Comparison of ENCODE assay signal across 18 cellular contexts in genomic region chr13:30382836-30383525, GRCh38. TPM values are rescaled to one million over a fixed set of nuclear protein-coding genes. Genes with fewer than 3 reads are reported as not detected.
DNase-seq lines count a peak whose midpoint lies in the region; ATAC-seq, FAIRE-seq and TF ChIP-seq lines count a peak whose summit lies in the region.
"Had no signal": no experiment of that assay in that cellular context is flagged by ENCODE, and none has a peak within 500 bp of the region (broad histone marks: within the 10 kb centered on the region; RNA-seq: fewer than 3 reads in every experiment).

No MANE protein-coding gene starts in this region.

- H3K4me2 ChIP-seq in HepG2 (ENCODE audit: low read depth, low read length): no peak overlapping the region
- H3K4me2 ChIP-seq: GM23338 had no signal

- no peaks in the 10 kb centered on the region for H4K20me1 ChIP-seq in HepG2 (ENCODE audit: insufficient read depth, low read length)

- no TSS peak for BruUV-seq in HepG2 (replicated peaks; lab: Mats Ljungman, UMichigan)

- CTCF ChIA-PET in HepG2 (lab: Yijun Ruan, JAX; ENCODE audit: low intra/inter-chr PET ratio, low total read pairs): no interaction called here

- FAIRE-seq in HepG2 (lab: Jason Lieb, UNC): no peak

- ATAC-seq in HepG2: no peak
- ATAC-seq in activated T-helper 17 cell treated with anti-CD3 and anti-CD28 coated beads, Interleukin-2, amount 50 U/mL, for 72 hours (replicated peaks): no peak
- ATAC-seq: GM23338 had no signal

- TF ChIP-seq EP300 in HepG2 (IDR thresholded peaks at IDR 0.05; ENCODE audit: low read depth in 2 of 2, low read length in 2 of 2) (no peak), HepG2 (CRISPR knock-in tag; IDR thresholded peaks at IDR 0.05; ENCODE audit: borderline replicate concordance) (no peak), transverse colon (IDR thresholded peaks at IDR 0.05; ENCODE audit: low read depth) (no peak)

- H3K79me2 ChIP-seq in HepG2 (ENCODE audit: insufficient read depth, low read length): no peaks in the 10 kb centered on the region

- H3K27ac ChIP-seq in liver (ENCODE audit: low read depth in 1 of 2, low read length in 2 of 2) (no peak overlapping the region), HepG2 (ENCODE audit: extremely low read length, insufficient read depth, low read length) (no peak overlapping the region), transverse colon (peak overlapping the region in 1 of 4 donors; percentile 11)
- H3K27ac ChIP-seq: HL-60, neutrophil, thoracic aorta had no signal

- intact Hi-C loops in HepG2 (cut with micrococcal nuclease; ENCODE audit: unreplicated experiment) (no loop called here), transverse colon (cut with DNase I; ENCODE audit: low total_unique reads) (loop anchor here (2.0 kb wide), 1 partner anchor 20 kb away; no protein-coding TSS in a partner anchor)

- H3K27me3 Mint-ChIP-seq in activated T-helper 17 cell treated with anti-CD3 and anti-CD28 coated beads, Interleukin-2, amount 50 U/mL, for 72 hours: no peaks in the 10 kb centered on the region
- H3K27me3 Mint-ChIP-seq in progenitor cell of endocrine pancreas: peaks cover 3% of the 10 kb centered on the region

- in situ Hi-C loops in HepG2 (cut with HindIII; ENCODE audit: extremely low pct_ligation_motif_present, low pct_unique_long_range_greater_than_20kb) (no loop called here), transverse colon (cut with MboI; ENCODE audit: low pct_ligation_motif_present in 1 of 4, low pct_unique_long_range_greater_than_20kb in 1 of 4, low sequenced_read_pairs in 3 of 4) (no loop called here)

- H3K9me3 ChIP-seq in liver (ENCODE audit: control insufficient read depth in 4 of 4, low read length in 3 of 4): no peaks in the 10 kb centered on the region
- H3K9me3 ChIP-seq in HepG2 (ENCODE audit: low read length): no peaks in the 10 kb centered on the region
- no peaks in the 10 kb centered on the region for H3K9me3 ChIP-seq in transverse colon
- H3K9me3 ChIP-seq: neutrophil, thoracic aorta had no signal

- peaks cover 15% of the 10 kb centered on the region for H3K4me1 Mint-ChIP-seq in activated T-helper 17 cell treated with anti-CD3 and anti-CD28 coated beads, Interleukin-2, amount 50 U/mL, for 72 hours
- H3K4me1 Mint-ChIP-seq in progenitor cell of endocrine pancreas (ENCODE audit: low read depth): peaks cover 4% of the 10 kb centered on the region
- H3K4me1 Mint-ChIP-seq: GM23338 had no signal

- no peaks in the 10 kb centered on the region for H3K9me3 Mint-ChIP-seq in activated T-helper 17 cell treated with anti-CD3 and anti-CD28 coated beads, Interleukin-2, amount 50 U/mL, for 72 hours
- H3K9me3 Mint-ChIP-seq in progenitor cell of endocrine pancreas (ENCODE audit: low read depth): no peaks in the 10 kb centered on the region
- H3K9me3 Mint-ChIP-seq: GM23338 had no signal

- H3K4me1 ChIP-seq in liver (ENCODE audit: control insufficient read depth in 4 of 4, insufficient read depth in 4 of 4, low read length in 3 of 4) (peaks cover 0 to 7% (median 4%) of the 10 kb centered on the region in 4 donors), HepG2 (ENCODE audit: insufficient read depth, low read length) (peaks cover 8% of the 10 kb centered on the region), transverse colon (peaks cover 0 to 11% (median 0%) of the 10 kb centered on the region in 4 donors)

- TF ChIP-seq RAD21 in liver (IDR thresholded peaks at IDR 0.05): peak in 1 of 2 donors; percentile 16
- TF ChIP-seq RAD21 in HepG2 (CRISPR knock-in tag; IDR thresholded peaks at IDR 0.05): no peak

- no peaks in the 10 kb centered on the region for H3K36me3 Mint-ChIP-seq in activated T-helper 17 cell treated with anti-CD3 and anti-CD28 coated beads, Interleukin-2, amount 50 U/mL, for 72 hours (ENCODE audit: low read depth)
- H3K36me3 Mint-ChIP-seq in progenitor cell of endocrine pancreas (ENCODE audit: insufficient read depth): no peaks in the 10 kb centered on the region

- DNase-seq in HepG2 (ENCODE audit: low spot score) (no peak), NCI-H2107 (lab: John Stamatoyannopoulos, UW) (peak; percentile 16), transverse colon (peak; percentile 25), progenitor cell of endocrine pancreas (ENCODE audit: low spot score, unreplicated experiment) (no peak), epidermal melanocyte (ENCODE audit: insufficient read length, low spot score) (no peak)
- DNase-seq in activated CD4-positive, CD25-positive, alpha-beta regulatory T cell treated with anti-CD3 and anti-CD28 coated beads, Interleukin-2, amount 50 U/mL, for 72 hours: no peak
- DNase-seq: activated effector memory CD4-positive, alpha-beta T cell treated with anti-CD3 and anti-CD28 coated beads, Interleukin-2, amount 50 U/mL, for 16 hours; KG1; NCI-H1436 treated with DMSO at 0.1 percent for 48 hours; T-helper 9 cell had no signal

- H3K9ac ChIP-seq in liver (ENCODE audit: low read depth in 1 of 2, low read length in 2 of 2) (no peak overlapping the region), HepG2 (ENCODE audit: insufficient read depth, low read depth, low read length) (no peak overlapping the region)

- no peak for TF ChIP-seq CTCF in liver (IDR thresholded peaks at IDR 0.05; ENCODE audit: low read depth, low read length, missing input control)
- TF ChIP-seq CTCF in HepG2 (CRISPR knock-in tag; IDR thresholded peaks at IDR 0.05): no peak
- no peak for TF ChIP-seq CTCF in transverse colon (IDR thresholded peaks at IDR 0.05)
- no peak for TF ChIP-seq CTCF in progenitor cell of endocrine pancreas (IDR thresholded peaks at IDR 0.05; ENCODE audit: unreplicated experiment)

- TF ChIP-seq POLR2A in HepG2 (IDR thresholded peaks at IDR 0.05; ENCODE audit: insufficient read depth in 1 of 2, low read depth in 2 of 2, low read length in 2 of 2) (no peak), transverse colon (IDR thresholded peaks at IDR 0.05) (no peak)

- no peak overlapping the region for H3K4me3 ChIP-seq in liver (ENCODE audit: low read depth in 1 of 3, low read length in 3 of 3)
- H3K4me3 ChIP-seq in HepG2 (replicated peaks in 1 of 3; ENCODE audit: insufficient read depth in 1 of 3, low read depth in 2 of 3, low read length in 3 of 3): no peak overlapping the region
- H3K4me3 ChIP-seq in transverse colon: no peak overlapping the region
- H3K4me3 ChIP-seq: GM23338, thoracic aorta had no signal

- peak overlapping the region; percentile 41 for H3K4me3 Mint-ChIP-seq in activated T-helper 17 cell treated with anti-CD3 and anti-CD28 coated beads, Interleukin-2, amount 50 U/mL, for 72 hours
- H3K4me3 Mint-ChIP-seq in progenitor cell of endocrine pancreas (ENCODE audit: low read depth): no peak overlapping the region
- H3K4me3 Mint-ChIP-seq: GM23338 had no signal

- POLR2A ChIA-PET in HepG2 (lab: Yijun Ruan, JAX): no interaction called here

- H3K27me3 ChIP-seq in liver (ENCODE audit: control insufficient read depth in 4 of 4, insufficient read depth in 4 of 4, low read length in 3 of 4) (no peaks in the 10 kb centered on the region), HepG2 (ENCODE audit: control insufficient read depth in 1 of 2, insufficient read depth in 2 of 2, low read length in 2 of 2) (no peaks in the 10 kb centered on the region), transverse colon (no peaks in the 10 kb centered on the region)
- H3K27me3 ChIP-seq: neutrophil had no signal

- H3K27ac Mint-ChIP-seq in activated T-helper 17 cell treated with anti-CD3 and anti-CD28 coated beads, Interleukin-2, amount 50 U/mL, for 72 hours: no peak overlapping the region
- H3K27ac Mint-ChIP-seq in progenitor cell of endocrine pancreas: no peak overlapping the region
- H3K27ac Mint-ChIP-seq: GM23338 had no signal

- no peak overlapping the region for H2AFZ ChIP-seq in HepG2 (ENCODE audit: low read length)
- H2AFZ ChIP-seq: GM23338 had no signal

- H3K36me3 ChIP-seq in liver (ENCODE audit: control insufficient read depth in 4 of 4, insufficient read depth in 3 of 4, low read depth in 1 of 4, low read length in 3 of 4): no peaks in the 10 kb centered on the region
- no peaks in the 10 kb centered on the region for H3K36me3 ChIP-seq in HepG2 (replicated peaks in 1 of 2; ENCODE audit: control insufficient read depth in 1 of 2, insufficient read depth in 2 of 2, low read length in 2 of 2)
- no peaks in the 10 kb centered on the region for H3K36me3 ChIP-seq in transverse colon
- H3K36me3 ChIP-seq: neutrophil, thoracic aorta had no signal

- 77% methylated on average over 6 of the region's 6 CpGs for WGBS in liver
- WGBS in HepG2 (ENCODE audit: low lambda C conversion rate): 12% methylated on average over 6 of the region's 6 CpGs
- WGBS in transverse colon (ENCODE audit: low coverage in 1 of 2), 2 donors: 37% methylated on average over 6 of the region's 6 CpGs; no CpG with 5 or more reads in 1 of the 2 donors

TF ChIP-seq in liver, 16 proteins besides CTCF, POLR2A, EP300 and RAD21 (continues in another document):
- TF ChIP-seq HNF4A (conservative IDR thresholded peaks at IDR 0.05): peak; percentile 69 to 78

RNA-seq across cellular contexts. Expression of gene UBE2L5, which starts 39.3 kb away (rescaled TPM):
- total RNA-seq in liver (not detected), HepG2 (2016; rRNA removed; fragmentation: Illumina TruSeq; extraction: Trizol) (0.13 and 0.22 TPM in 2 replicates), transverse colon (not detected), progenitor cell of endocrine pancreas (not detected in 2 replicates)
- polyA plus RNA-seq in liver (under 1 TPM in 1 of 2 donors, not detected in 1; 0.10 TPM), HepG2 (2011; rRNA removed) (not detected in 2 replicates)
- not detected in 2 replicates for total RNA-seq in HepG2 (2016; cell fraction: cytosol; rRNA removed; fragmentation: Illumina TruSeq; extraction: Trizol; ENCODE audit: low read depth)
- not detected in 2 replicates for total RNA-seq in HepG2 (2016; cell fraction: insoluble cytoplasmic fraction; rRNA removed; fragmentation: Illumina TruSeq; extraction: Trizol)
- not detected in 2 replicates for total RNA-seq in HepG2 (2016; cell fraction: membrane; rRNA removed; fragmentation: Illumina TruSeq; extraction: Trizol)
- total RNA-seq in HepG2 (2016; cell fraction: nucleus; rRNA removed; fragmentation: Illumina TruSeq; extraction: Trizol): not detected in 2 replicates
- not detected in 2 replicates for polyA plus RNA-seq in HepG2 (2011; cell fraction: cytosol; rRNA removed)
- polyA plus RNA-seq in HepG2 (2011; cell fraction: nucleus; rRNA removed): not detected in 2 replicates
- polyA plus RNA-seq in HepG2 (2012): 0.43 and 3.2 TPM in 2 replicates
- not detected in 2 replicates for polyA plus RNA-seq in HepG2 (2016; cell fraction: cytosol; fragmentation: Illumina TruSeq; extraction: Trizol; ENCODE audit: low read depth)
- polyA plus RNA-seq in HepG2 (2016; cell fraction: insoluble cytoplasmic fraction; fragmentation: Illumina TruSeq; extraction: Trizol; ENCODE audit: low read depth): 1.0 TPM in 1 of 2 replicates, not detected in the other
- not detected in 2 replicates for polyA plus RNA-seq in HepG2 (2016; cell fraction: membrane; fragmentation: Illumina TruSeq; extraction: Trizol; ENCODE audit: low read depth)
- not detected in 2 replicates for polyA plus RNA-seq in HepG2 (2016; cell fraction: nucleus; fragmentation: Illumina TruSeq; extraction: Trizol; ENCODE audit: insufficient read depth, low read depth)
- not detected in 2 replicates for polyA minus RNA-seq in HepG2 (2011; rRNA and poly(A)+ RNA removed; ENCODE audit: low replicate concordance)
- polyA minus RNA-seq in HepG2 (2011; cell fraction: cytosol; rRNA and poly(A)+ RNA removed): not detected in 2 replicates
- not detected in 2 replicates for polyA minus RNA-seq in HepG2 (2011; cell fraction: nucleus; rRNA and poly(A)+ RNA removed)
- not detected for total RNA-seq in activated T-helper 17 cell treated with anti-CD3 and anti-CD28 coated beads, Interleukin-2, amount 50 U/mL, for 72 hours
- total RNA-seq: epithelial cell of proximal tubule, GM23338 had no signal
- polyA plus RNA-seq: BJ, GM23338 had no signal

Comparison
In these comparisons a context has a peak if more than half of its experiments do, and no peak if none do; other contexts are left out.
1. DNase-seq: peak in NCI-H2107 (single experiment) and transverse colon (single experiment); none in HepG2 (single experiment), progenitor cell of endocrine pancreas (single experiment), activated CD4-positive, CD25-positive, alpha-beta regulatory T cell treated with anti-CD3 and anti-CD28 coated beads, Interleukin-2, amount 50 U/mL, for 72 hours (single experiment) and epidermal melanocyte (single experiment).